9 cellular contexts compared by ENCODE assay signal in the genomic region with DNA sequence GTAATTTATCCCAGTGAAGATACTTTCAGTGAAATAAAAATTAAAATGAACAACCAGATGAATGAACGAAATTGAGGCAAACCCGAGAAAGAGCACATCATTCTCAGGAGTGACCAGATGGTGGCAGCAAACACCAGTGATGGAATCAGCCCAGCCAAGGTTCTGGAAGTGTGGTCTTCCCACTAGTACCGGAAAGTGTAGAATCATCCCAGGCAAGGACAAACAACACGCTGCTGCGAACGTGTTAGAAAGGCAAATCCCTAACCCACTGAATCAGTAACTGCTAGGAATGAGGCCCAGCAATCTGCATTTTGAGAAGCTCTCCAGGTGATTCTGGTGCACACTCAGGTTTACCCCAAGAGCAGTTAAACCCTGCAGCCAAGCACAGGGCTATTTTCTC. TPM values are rescaled to one million over a fixed set of nuclear protein-coding genes. Genes with fewer than 3 reads are reported as not detected.
DNase-seq lines count a peak whose midpoint lies in the region; ATAC-seq and TF ChIP-seq lines count a peak whose summit lies in the region.
"Had no signal": no experiment of that assay in that cellular context is flagged by ENCODE, and none has a peak within 500 bp of the region (broad histone marks: within the 10 kb centered on the region; RNA-seq: fewer than 3 reads in every experiment).

No MANE protein-coding gene starts in this region.

- H3K9ac ChIP-seq in BLaER1 treated with 17β-estradiol and CSF1 and Interleukin-3, amounts not matched to agents 10 nM and 100 nM: no peak overlapping the region

- DNase-seq in NCI-H2227 (lab: John Stamatoyannopoulos, UW; ENCODE audit: unreplicated experiment) (peak; percentile 71), ascending aorta (ENCODE audit: low spot score in 2 of 2) (no peak), hippocampal formation (lab: John Stamatoyannopoulos, UW) (peak; percentile 2 to 14), stomach (peak; percentile 42)
- DNase-seq in activated T-helper 2 cell treated with anti-CD3 and anti-CD28 coated beads, Interferon-gamma antibody, Interleukin-2, Interleukin-4, amounts not matched to agents 10 μg/mL and 5 μg/mL and 100 μg/mL, durations not matched to agents 14 hours and 24 hours and 36 hours (ENCODE audit: low spot score): no peak

- TF ChIP-seq CTCF in GM12875 (IDR thresholded peaks at IDR 0.05; ENCODE audit: borderline replicate concordance, insufficient read depth, low read depth, low read length) (peak; percentile 74), ascending aorta (IDR thresholded peaks at IDR 0.05) (peak; percentile 51 to 77 (median 75)), stomach (IDR thresholded peaks at IDR 0.05) (peak in 5 of 7 experiments; percentile 37 to 61 (median 49))

- peaks cover 0 to 11% (median 0%) of the 10 kb centered on the region in 11 experiments; a peak in 2 of 22 replicates for H4K20me1 ChIP-seq in BLaER1 treated with 17β-estradiol and CSF1 and Interleukin-3, amounts not matched to agents 10 nM and 100 nM

- peaks cover 0 to 8% (median under 1%) of the 10 kb centered on the region in 11 experiments; a peak in 10 of 22 replicates for H3K9me3 ChIP-seq in BLaER1 treated with 17β-estradiol and CSF1 and Interleukin-3, amounts not matched to agents 10 nM and 100 nM (replicated peaks in 1 of 11)
- H3K9me3 ChIP-seq in ascending aorta (no peaks in the 10 kb centered on the region), stomach (no peaks in the 10 kb centered on the region)

- 0 to 2% (median 2%) methylated on average over 6 of the region's 6 CpGs for WGBS in stomach, 5 donors

- no peaks in the 10 kb centered on the region for H3K36me3 Mint-ChIP-seq in activated T-helper 2 cell treated with anti-CD3 and anti-CD28 coated beads, Interferon-gamma antibody, Interleukin-2, Interleukin-4, amounts not matched to agents 10 μg/mL and 5 μg/mL and 100 μg/mL, durations not matched to agents 14 hours and 24 hours and 36 hours (ENCODE audit: low read depth)

- intact Hi-C loops in ascending aorta (cut with DNase I): loop anchor here (5.0 to 10.0 kb wide), 2 partner anchors 57 to 470 kb away; a partner anchor contains a TSS
- intact Hi-C loops in stomach (cut with DNase I; ENCODE audit: low total_unique reads): no loop called here
- intact Hi-C loops in activated T-helper 2 cell treated with anti-CD3 and anti-CD28 coated beads, Interferon-gamma antibody, Interleukin-2, Interleukin-4, amounts not matched to agents 10 μg/mL and 5 μg/mL and 100 μg/mL, durations not matched to agents 14 hours and 24 hours and 36 hours (cut with micrococcal nuclease): loop anchor here (1.0 kb wide), 1 partner anchor 630 kb away; no protein-coding TSS in a partner anchor

- H3K4me3 Mint-ChIP-seq in activated T-helper 2 cell treated with anti-CD3 and anti-CD28 coated beads, Interferon-gamma antibody, Interleukin-2, Interleukin-4, amounts not matched to agents 10 μg/mL and 5 μg/mL and 100 μg/mL, durations not matched to agents 14 hours and 24 hours and 36 hours (ENCODE audit: low read depth): no peak overlapping the region

- H3K4me3 ChIP-seq in BLaER1 treated with 17β-estradiol and CSF1 and Interleukin-3, amounts not matched to agents 10 nM and 100 nM: no peak overlapping the region
- H3K4me3 ChIP-seq in GM12875 (ENCODE audit: low read depth, low read length) (no peak overlapping the region), ascending aorta (no peak overlapping the region), stomach (no peak overlapping the region)

- TF ChIP-seq EP300 in stomach (IDR thresholded peaks at IDR 0.05): no peak

- ATAC-seq in GM18873 (IDR thresholded peaks at IDR 0.05; ENCODE audit: low FRiP score, unreplicated experiment): no peak

- H3K9me3 Mint-ChIP-seq in activated T-helper 2 cell treated with anti-CD3 and anti-CD28 coated beads, Interferon-gamma antibody, Interleukin-2, Interleukin-4, amounts not matched to agents 10 μg/mL and 5 μg/mL and 100 μg/mL, durations not matched to agents 14 hours and 24 hours and 36 hours: peaks cover 8% of the 10 kb centered on the region

- peak overlapping the region in 9 of 11 experiments; percentile 35 to 81 (median 65); a peak in 17 of 22 replicates for H3K4me2 ChIP-seq in BLaER1 treated with 17β-estradiol and CSF1 and Interleukin-3, amounts not matched to agents 10 nM and 100 nM

- H3K27me3 Mint-ChIP-seq in activated T-helper 2 cell treated with anti-CD3 and anti-CD28 coated beads, Interferon-gamma antibody, Interleukin-2, Interleukin-4, amounts not matched to agents 10 μg/mL and 5 μg/mL and 100 μg/mL, durations not matched to agents 14 hours and 24 hours and 36 hours (ENCODE audit: low read depth): peaks cover 11% of the 10 kb centered on the region

- peaks cover 4% of the 10 kb centered on the region for H3K4me1 Mint-ChIP-seq in activated T-helper 2 cell treated with anti-CD3 and anti-CD28 coated beads, Interferon-gamma antibody, Interleukin-2, Interleukin-4, amounts not matched to agents 10 μg/mL and 5 μg/mL and 100 μg/mL, durations not matched to agents 14 hours and 24 hours and 36 hours (ENCODE audit: low read depth)

- H3K27ac Mint-ChIP-seq in activated T-helper 2 cell treated with anti-CD3 and anti-CD28 coated beads, Interferon-gamma antibody, Interleukin-2, Interleukin-4, amounts not matched to agents 10 μg/mL and 5 μg/mL and 100 μg/mL, durations not matched to agents 14 hours and 24 hours and 36 hours: no peak overlapping the region

- no peaks in the 10 kb centered on the region for H3K27me3 ChIP-seq in BLaER1 treated with 17β-estradiol and CSF1 and Interleukin-3, amounts not matched to agents 10 nM and 100 nM
- H3K27me3 ChIP-seq in ascending aorta (no peaks in the 10 kb centered on the region), stomach (peaks cover 0 to 55% (median 0%) of the 10 kb centered on the region in 3 donors)

- peaks cover 0 to 30% (median 24%) of the 10 kb centered on the region in 10 experiments; a peak in 16 of 20 replicates for H3K4me1 ChIP-seq in BLaER1 treated with 17β-estradiol and CSF1 and Interleukin-3, amounts not matched to agents 10 nM and 100 nM
- H3K4me1 ChIP-seq in ascending aorta: no peaks in the 10 kb centered on the region
- H3K4me1 ChIP-seq in stomach: no peaks in the 10 kb centered on the region

- H3K27ac ChIP-seq in BLaER1 treated with 17β-estradiol and CSF1 and Interleukin-3, amounts not matched to agents 10 nM and 100 nM: no peak overlapping the region
- H3K27ac ChIP-seq in ascending aorta: no peak overlapping the region
- no peak overlapping the region for H3K27ac ChIP-seq in stomach

- TF ChIP-seq POLR2A in stomach (IDR thresholded peaks at IDR 0.05): no peak

- no peaks in the 10 kb centered on the region for H3K36me3 ChIP-seq in BLaER1 treated with 17β-estradiol and CSF1 and Interleukin-3, amounts not matched to agents 10 nM and 100 nM
- H3K36me3 ChIP-seq in ascending aorta: no peaks in the 10 kb centered on the region
- no peaks in the 10 kb centered on the region for H3K36me3 ChIP-seq in stomach

RNA-seq across cellular contexts. Expression of a gene that starts 15.5 kb away (rescaled TPM):
- total RNA-seq in ascending aorta (not detected), stomach (under 1 TPM in 1 of 5 donors, not detected in 4; 0.73 TPM)
- polyA plus RNA-seq in stomach: under 1 TPM in 1 of 3 donors, not detected in 2; 0.20 TPM
- total RNA-seq in activated T-helper 2 cell treated with anti-CD3 and anti-CD28 coated beads, Interferon-gamma antibody, Interleukin-2, Interleukin-4, amounts not matched to agents 10 μg/mL and 5 μg/mL and 100 μg/mL, durations not matched to agents 14 hours and 24 hours and 36 hours: 0.18 and 0.32 TPM in 2 replicates

RNA-seq across cellular contexts. Expression of a gene that starts 19.2 kb away (rescaled TPM):
- not detected for total RNA-seq in ascending aorta
- 1 to 10 TPM in 1 of 5 donors, not detected in 4; 8.7 TPM for total RNA-seq in stomach
- polyA plus RNA-seq in stomach: not detected
- 2.2 and 2.5 TPM in 2 replicates for total RNA-seq in activated T-helper 2 cell treated with anti-CD3 and anti-CD28 coated beads, Interferon-gamma antibody, Interleukin-2, Interleukin-4, amounts not matched to agents 10 μg/mL and 5 μg/mL and 100 μg/mL, durations not matched to agents 14 hours and 24 hours and 36 hours
- total RNA-seq: mononuclear cell had no signal

RNA-seq across cellular contexts. Expression of a gene that starts 55.7 kb away (rescaled TPM):
- total RNA-seq in ascending aorta: 16.2 TPM
- total RNA-seq in stomach: 10 to 100 TPM in 4 of 5 donors, 1 to 10 TPM in 1; 3.1 to 33.8 (median 19.9) TPM
- polyA plus RNA-seq in stomach: 1 to 10 TPM; 2.0 to 3.1 (median 2.9) TPM
- 22.7 and 26.2 TPM in 2 replicates for total RNA-seq in activated T-helper 2 cell treated with anti-CD3 and anti-CD28 coated beads, Interferon-gamma antibody, Interleukin-2, Interleukin-4, amounts not matched to agents 10 μg/mL and 5 μg/mL and 100 μg/mL, durations not matched to agents 14 hours and 24 hours and 36 hours

Comparison
In these comparisons a context has a peak if more than half of its experiments do, and no peak if none do; other contexts are left out.
1. DNase-seq: peak in NCI-H2227 (single experiment), hippocampal formation (2 of 2) and stomach (single experiment); none in ascending aorta (0 of 2) and activated T-helper 2 cell treated with anti-CD3 and anti-CD28 coated beads, Interferon-gamma antibody, Interleukin-2, Interleukin-4, amounts not matched to agents 10 μg/mL and 5 μg/mL and 100 μg/mL, durations not matched to agents 14 hours and 24 hours and 36 hours (single experiment).
2. Peak in every context shown above with its lines, with median percentiles within 50 percentile points of each other: CTCF ChIP-seq.